Comparison of ENCODE assay signal across 24 cellular contexts in the genomic region with DNA sequence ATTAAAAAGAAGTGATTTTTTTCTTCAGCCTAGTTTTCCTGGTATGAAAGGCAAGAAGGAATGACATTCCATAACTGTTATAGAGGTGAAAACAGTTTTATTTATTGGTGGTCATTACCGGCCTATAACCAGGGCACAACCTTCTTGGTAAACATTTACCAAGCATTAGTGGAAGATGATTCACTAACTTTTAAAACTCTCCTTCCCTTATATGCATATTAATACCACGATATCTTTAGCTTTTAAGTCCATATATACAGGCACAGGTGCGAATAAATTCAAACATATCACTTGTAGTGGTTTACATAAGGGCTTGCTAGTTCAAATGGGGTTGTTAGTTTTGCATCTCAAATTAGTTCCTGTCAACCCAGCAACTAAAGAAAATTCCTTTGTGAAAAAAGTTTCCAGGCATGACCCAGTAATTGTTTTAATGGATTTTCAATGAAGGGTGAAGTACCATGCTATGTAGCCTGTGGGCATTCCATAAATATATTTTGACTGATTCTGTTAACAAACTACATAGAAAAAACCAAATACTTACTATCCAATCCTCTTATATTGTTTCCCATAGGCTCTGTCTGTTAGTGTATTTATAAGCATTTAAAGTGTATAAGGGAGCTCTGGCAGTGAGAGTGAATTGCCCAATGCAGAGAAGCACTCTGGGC.
"Had no signal": no experiment of that assay in that cellular context is flagged by ENCODE, and none has a peak within 500 bp of the region (broad histone marks: within the 10 kb centered on the region; RNA-seq: fewer than 3 reads in every experiment).

No MANE protein-coding gene starts in this region.

- H2AFZ ChIP-seq: neural progenitor cell, parathyroid adenoma had no signal

- H3K4me2 ChIP-seq: neural progenitor cell had no signal

- H3K4me3 ChIP-seq: gastrocnemius medialis, neural progenitor cell, psoas muscle, spleen, tibial nerve had no signal

- H3K4me1 ChIP-seq: parathyroid adenoma had no signal

- H3K9ac ChIP-seq: neural progenitor cell, parathyroid adenoma had no signal

- FAIRE-seq: colon, islet of Langerhans had no signal

- ATAC-seq: activated T-cell treated with anti-CD3 and anti-CD28 coated beads, Interleukin-2, amount 50 U/mL, for 72 hours; gastrocnemius medialis; left cardiac atrium; naive thymus-derived CD8-positive, alpha-beta T cell; psoas muscle; right cardiac atrium had no signal

- H3K36me3 ChIP-seq: gastrocnemius medialis, neural progenitor cell, spleen, tibial nerve had no signal

- DNase-seq: activated CD4-positive, alpha-beta T cell treated with anti-CD3 and anti-CD28 coated beads for 4 hours; activated CD4-positive, alpha-beta T cell treated with anti-CD3 and anti-CD28 coated beads, Interleukin-2, amount 50 U/mL, for 4 hours; activated naive CD4-positive, alpha-beta T cell; activated T-cell treated with anti-CD3 and anti-CD28 coated beads for 4 hours; activated T-cell treated with anti-CD3 and anti-CD28 coated beads, Interleukin-2, amount 50 U/mL, for 72 hours; anterior cingulate cortex; effector memory CD4-positive, alpha-beta T cell; erythroblast; gastrocnemius medialis; glutamatergic neuron; left cardiac atrium; midbrain; naive thymus-derived CD8-positive, alpha-beta T cell; occipital lobe; psoas muscle; right cardiac atrium; spleen; stimulated activated naive CD4-positive, alpha-beta T cell had no signal

- H3K27ac ChIP-seq: gastrocnemius medialis, neural progenitor cell, parathyroid adenoma, psoas muscle, spleen, tibial nerve, VCaP had no signal

- H3K9me3 ChIP-seq: gastrocnemius medialis, psoas muscle, spleen, tibial nerve had no signal

- H3K79me2 ChIP-seq: parathyroid adenoma had no signal
